In genomic region chrX:134585446-134585845, GRCh38 we compare ENCODE assay signal across 32 cellular contexts.
"Had no signal": no experiment of that assay in that cellular context is flagged by ENCODE, and none has a peak within 500 bp of the region (broad histone marks: within the 10 kb centered on the region; RNA-seq: fewer than 3 reads in every experiment).

No MANE protein-coding gene starts in this region.

- H3K36me3 Mint-ChIP-seq: activated naive CD8-positive, alpha-beta T cell; T-cell had no signal

- H3K4me3 ChIP-seq: body of pancreas, esophagus squamous epithelium, gastroesophageal sphincter had no signal

- FAIRE-seq: colon had no signal

- DNase-seq: activated B cell treated with CpG ODN at 0.5 μM for 24 hours; activated CD4-positive, alpha-beta memory T cell treated with anti-CD3 and anti-CD28 coated beads, Interleukin-2, amount 10 ng/mL, durations not matched to agents 7 days and 5 days; activated CD4-positive, alpha-beta T cell treated with anti-CD3 and anti-CD28 coated beads for 48 hours; activated CD4-positive, alpha-beta T cell treated with anti-CD3 and anti-CD28 coated beads, Interleukin-2, amount 50 U/mL, for 4 hours; activated CD8-positive, alpha-beta memory T cell treated with anti-CD3 and anti-CD28 coated beads, Interleukin-2, amount 50 U/mL, for 48 hours; activated gamma-delta T cell; activated naive CD4-positive, alpha-beta T cell; activated naive CD4-positive, alpha-beta T cell treated with anti-CD3 and anti-CD28 coated beads, Interleukin-2, amount 50 U/mL, for 16 hours; activated T-cell treated with anti-CD3 and anti-CD28 coated beads for 4 hours; activated T-cell treated with anti-CD3 and anti-CD28 coated beads, Interleukin-2, amount 50 U/mL, for 24 hours; activated T-cell treated with anti-CD3 and anti-CD28 coated beads, Interleukin-2, amount 50 U/mL, for 72 hours; amniotic stem cell; anterior cingulate cortex; body of pancreas; caudate nucleus; cortex of kidney; dermis blood vessel endothelial cell; effector CD4-positive, alpha-beta T cell; effector memory CD8-positive, alpha-beta T cell; esophagus squamous epithelium; foreskin melanocyte; head of caudate nucleus; T-cell; T1000; WERI-Rb-1 had no signal

- H3K27me3 ChIP-seq: body of pancreas, esophagus squamous epithelium, gastroesophageal sphincter had no signal

- ATAC-seq: activated CD4-positive, CD25-positive, alpha-beta regulatory T cell treated with anti-CD3 and anti-CD28 coated beads, Interleukin-2, amount 50 U/mL, for 24 hours; activated T-cell treated with anti-CD3 and anti-CD28 coated beads, Interleukin-2, amount 50 U/mL, for 72 hours; body of pancreas; effector memory CD8-positive, alpha-beta T cell; gastroesophageal sphincter; T-cell had no signal

- H3K4me3 Mint-ChIP-seq: activated B cell treated with CpG ODN at 0.5 μM for 24 hours; activated CD4-positive, alpha-beta memory T cell treated with anti-CD3 and anti-CD28 coated beads, Interleukin-2, amount 10 ng/mL, durations not matched to agents 7 days and 5 days; activated naive CD8-positive, alpha-beta T cell; activated T-cell treated with anti-CD3 and anti-CD28 coated beads, Interleukin-2, amount 50 U/mL, for 24 hours; activated T-cell treated with anti-CD3 and anti-CD28 coated beads, Interleukin-2, amount 50 U/mL, for 72 hours; effector memory CD8-positive, alpha-beta T cell; T-cell; T-helper 1 cell treated with Interleukin-12 subunit alpha and Interleukin-12 subunit beta and Interleukin-4 antibody, amounts not matched to agents 30 μg/mL and 1 μg/mL, for 36 hours; T-helper 2 cell treated with Interferon-gamma antibody and Interleukin-4, amounts not matched to agents 5 μg/mL and 100 μg/mL, for 36 hours had no signal

- H3K27ac ChIP-seq: body of pancreas, epithelial cell of prostate, esophagus squamous epithelium, gastroesophageal sphincter, WERI-Rb-1 had no signal

- H3K9me3 Mint-ChIP-seq: activated B cell treated with CpG ODN at 0.5 μM for 24 hours; activated CD4-positive, alpha-beta memory T cell treated with anti-CD3 and anti-CD28 coated beads, Interleukin-2, amount 10 ng/mL, durations not matched to agents 7 days and 5 days; activated T-cell treated with anti-CD3 and anti-CD28 coated beads, Interleukin-2, amount 50 U/mL, for 24 hours; activated T-cell treated with anti-CD3 and anti-CD28 coated beads, Interleukin-2, amount 50 U/mL, for 72 hours; effector memory CD8-positive, alpha-beta T cell; T-cell; T-helper 1 cell treated with Interleukin-12 subunit alpha and Interleukin-12 subunit beta and Interleukin-4 antibody, amounts not matched to agents 30 μg/mL and 1 μg/mL, for 36 hours; T-helper 2 cell treated with Interferon-gamma antibody and Interleukin-4, amounts not matched to agents 5 μg/mL and 100 μg/mL, for 36 hours had no signal

- H3K4me1 Mint-ChIP-seq: activated B cell treated with CpG ODN at 0.5 μM for 24 hours, T-cell had no signal

- H3K9me3 ChIP-seq: body of pancreas, esophagus squamous epithelium, gastroesophageal sphincter had no signal

- H3K27ac Mint-ChIP-seq: activated B cell treated with CpG ODN at 0.5 μM for 24 hours; activated CD4-positive, alpha-beta memory T cell treated with anti-CD3 and anti-CD28 coated beads, Interleukin-2, amount 10 ng/mL, durations not matched to agents 7 days and 5 days; activated naive CD8-positive, alpha-beta T cell; activated T-cell treated with anti-CD3 and anti-CD28 coated beads, Interleukin-2, amount 50 U/mL, for 24 hours; activated T-cell treated with anti-CD3 and anti-CD28 coated beads, Interleukin-2, amount 50 U/mL, for 72 hours; effector memory CD8-positive, alpha-beta T cell; T-cell; T-helper 1 cell treated with Interleukin-12 subunit alpha and Interleukin-12 subunit beta and Interleukin-4 antibody, amounts not matched to agents 30 μg/mL and 1 μg/mL, for 36 hours; T-helper 2 cell treated with Interferon-gamma antibody and Interleukin-4, amounts not matched to agents 5 μg/mL and 100 μg/mL, for 36 hours had no signal

- H3K36me3 ChIP-seq: esophagus squamous epithelium, gastroesophageal sphincter, WERI-Rb-1 had no signal

- H3K4me1 ChIP-seq: body of pancreas, esophagus squamous epithelium, gastroesophageal sphincter had no signal
